ENCODE assay signal across 8 cellular contexts in genomic region chr19:47609885-47610545, GRCh38. TPM values are rescaled to one million over a fixed set of nuclear protein-coding genes. Genes with fewer than 3 reads are reported as not detected.
DNase-seq lines count a peak whose midpoint lies in the region; ATAC-seq and TF ChIP-seq lines count a peak whose summit lies in the region.

No MANE protein-coding gene starts in this region.

- peak in 1 of 2 donors; percentile 3 for ATAC-seq in activated T-cell treated with anti-CD3 and anti-CD28 coated beads, Interleukin-2, amount 50 U/mL, for 4 hours

- H3K4me3 Mint-ChIP-seq in activated T-cell treated with anti-CD3 and anti-CD28 coated beads, Interleukin-2, amount 50 U/mL, for 4 hours: peak overlapping the region; percentile 79

- intact Hi-C loops in stomach (cut with DNase I; ENCODE audit: low total_unique reads): no loop called here

- H3K4me3 ChIP-seq in GM08714 (ENCODE audit: low read length) (peak overlapping the region; percentile 62), esophagus (ENCODE audit: low read depth in 1 of 2, low read length in 2 of 2) (peak overlapping the region; percentile 73 to 89), muscle layer of duodenum (ENCODE audit: low read depth in 1 of 2, low read length in 2 of 2) (peak overlapping the region; percentile 54 to 79), stomach (peak overlapping the region; percentile 83 to 98 (median 90))

- 0 to 1% methylated on average over 25 to 49 of the region's 49 CpGs for WGBS in esophagus, 2 donors
- 0% methylated on average over 29 to 49 of the region's 49 CpGs for WGBS in stomach, 5 donors

- H3K9me3 ChIP-seq in esophagus (ENCODE audit: control insufficient read depth in 2 of 2, insufficient read depth in 1 of 2, low read depth in 1 of 2, low read length in 1 of 2) (no peaks in the 10 kb centered on the region), muscle layer of duodenum (ENCODE audit: control insufficient read depth in 1 of 2, low read length in 2 of 2) (no peaks in the 10 kb centered on the region), stomach (no peaks in the 10 kb centered on the region)

- no peak for TF ChIP-seq POLR2A in stomach (IDR thresholded peaks at IDR 0.05)

- TF ChIP-seq EP300 in stomach (IDR thresholded peaks at IDR 0.05): no peak

- H3K4me1 Mint-ChIP-seq in activated T-cell treated with anti-CD3 and anti-CD28 coated beads, Interleukin-2, amount 50 U/mL, for 4 hours (ENCODE audit: low read depth): peaks cover 27% of the 10 kb centered on the region

- H3K27me3 ChIP-seq in esophagus (ENCODE audit: control insufficient read depth in 1 of 2, insufficient read depth in 2 of 2, low read length in 2 of 2): no peaks in the 10 kb centered on the region
- H3K27me3 ChIP-seq in muscle layer of duodenum (ENCODE audit: low read depth, low read length): no peaks in the 10 kb centered on the region
- H3K27me3 ChIP-seq in stomach: no peaks in the 10 kb centered on the region

- H3K36me3 ChIP-seq in esophagus (ENCODE audit: control insufficient read depth in 2 of 2, insufficient read depth in 2 of 2, low read length in 1 of 2): no peaks in the 10 kb centered on the region
- H3K36me3 ChIP-seq in muscle layer of duodenum (ENCODE audit: control insufficient read depth in 1 of 2, insufficient read depth in 2 of 2, low read length in 2 of 2): no peaks in the 10 kb centered on the region
- H3K36me3 ChIP-seq in stomach: peaks cover 0 to 8% (median 3%) of the 10 kb centered on the region in 4 donors

- H3K27ac ChIP-seq in esophagus (ENCODE audit: low read depth in 2 of 2, low read length in 1 of 2): peak overlapping the region; percentile 86 to 95
- H3K27ac ChIP-seq in muscle layer of duodenum (ENCODE audit: low read length): peak overlapping the region; percentile 53
- H3K27ac ChIP-seq in stomach: peak overlapping the region; percentile 91 to 99 (median 97)

- H3K27me3 Mint-ChIP-seq in activated T-cell treated with anti-CD3 and anti-CD28 coated beads, Interleukin-2, amount 50 U/mL, for 4 hours (ENCODE audit: low read depth): no peaks in the 10 kb centered on the region

- no peaks in the 10 kb centered on the region for H3K4me1 ChIP-seq in esophagus (ENCODE audit: control insufficient read depth in 2 of 2, insufficient read depth in 2 of 2, low read length in 1 of 2)
- peaks cover 0 to 32% of the 10 kb centered on the region in 2 donors for H3K4me1 ChIP-seq in muscle layer of duodenum (ENCODE audit: control insufficient read depth in 1 of 2, insufficient read depth in 2 of 2, low read length in 2 of 2)
- peaks cover 35 to 55% (median 47%) of the 10 kb centered on the region in 4 donors for H3K4me1 ChIP-seq in stomach

- no peaks in the 10 kb centered on the region for H3K9me3 Mint-ChIP-seq in activated T-cell treated with anti-CD3 and anti-CD28 coated beads, Interleukin-2, amount 50 U/mL, for 4 hours

- peaks cover 11% of the 10 kb centered on the region for H3K36me3 Mint-ChIP-seq in activated T-cell treated with anti-CD3 and anti-CD28 coated beads, Interleukin-2, amount 50 U/mL, for 4 hours (ENCODE audit: insufficient read depth)

- DNase-seq in NCI-H2171 treated with DMSO at 0.1 percent for 48 hours (lab: John Stamatoyannopoulos, UW) (peak; percentile 24), stomach (peak; percentile 59), NCI-H526 treated with DMSO at 0.1 percent for 48 hours (lab: John Stamatoyannopoulos, UW) (no peak), iPS-NIHi11 (ENCODE audit: low spot score) (no peak)
- peak; percentile 36 for DNase-seq in activated T-cell treated with anti-CD3 and anti-CD28 coated beads, Interleukin-2, amount 50 U/mL, for 4 hours

- TF ChIP-seq CTCF in stomach (IDR thresholded peaks at IDR 0.05): no peak

RNA-seq across cellular contexts. Expression of gene BICRA, which starts 1.1 kb away (rescaled TPM):
- total RNA-seq in activated T-cell treated with anti-CD3 and anti-CD28 coated beads, Interleukin-2, amount 50 U/mL, for 4 hours: 10 to 100 TPM; 11.8 to 16.3 (median 11.9) TPM
- 1 to 10 TPM; 4.0 to 8.5 TPM for polyA plus RNA-seq in esophagus
- 10 to 100 TPM in 4 of 5 donors, 1 to 10 TPM in 1; 8.3 to 13.4 (median 11.9) TPM for total RNA-seq in stomach
- polyA plus RNA-seq in stomach: 1 to 10 TPM; 2.7 to 4.2 (median 2.9) TPM

RNA-seq across cellular contexts. Expression of gene ZNF541, which starts 37.1 kb away (rescaled TPM):
- total RNA-seq in activated T-cell treated with anti-CD3 and anti-CD28 coated beads, Interleukin-2, amount 50 U/mL, for 4 hours: under 1 TPM; 0.11 to 0.22 (median 0.13) TPM
- polyA plus RNA-seq in esophagus (under 1 TPM; 0.06 to 0.14 TPM), stomach (under 1 TPM in 2 of 3 donors, not detected in 1; 0.08 to 0.19 TPM)
- total RNA-seq in stomach: under 1 TPM in 1 of 5 donors, not detected in 4; 0.18 TPM

Comparison
In these comparisons a context has a peak if more than half of its experiments do, and no peak if none do; other contexts are left out.
1. DNase-seq: peak in NCI-H2171 treated with DMSO at 0.1 percent for 48 hours (single experiment), activated T-cell treated with anti-CD3 and anti-CD28 coated beads, Interleukin-2, amount 50 U/mL, for 4 hours (single experiment) and stomach (single experiment); none in NCI-H526 treated with DMSO at 0.1 percent for 48 hours (single experiment) and iPS-NIHi11 (single experiment).
2. Peak in every context shown above with its lines, with median percentiles within 50 percentile points of each other: H3K4me3 ChIP-seq and H3K27ac ChIP-seq.